Comparison of ENCODE assay signal across 8 cellular contexts in the genomic region with DNA sequence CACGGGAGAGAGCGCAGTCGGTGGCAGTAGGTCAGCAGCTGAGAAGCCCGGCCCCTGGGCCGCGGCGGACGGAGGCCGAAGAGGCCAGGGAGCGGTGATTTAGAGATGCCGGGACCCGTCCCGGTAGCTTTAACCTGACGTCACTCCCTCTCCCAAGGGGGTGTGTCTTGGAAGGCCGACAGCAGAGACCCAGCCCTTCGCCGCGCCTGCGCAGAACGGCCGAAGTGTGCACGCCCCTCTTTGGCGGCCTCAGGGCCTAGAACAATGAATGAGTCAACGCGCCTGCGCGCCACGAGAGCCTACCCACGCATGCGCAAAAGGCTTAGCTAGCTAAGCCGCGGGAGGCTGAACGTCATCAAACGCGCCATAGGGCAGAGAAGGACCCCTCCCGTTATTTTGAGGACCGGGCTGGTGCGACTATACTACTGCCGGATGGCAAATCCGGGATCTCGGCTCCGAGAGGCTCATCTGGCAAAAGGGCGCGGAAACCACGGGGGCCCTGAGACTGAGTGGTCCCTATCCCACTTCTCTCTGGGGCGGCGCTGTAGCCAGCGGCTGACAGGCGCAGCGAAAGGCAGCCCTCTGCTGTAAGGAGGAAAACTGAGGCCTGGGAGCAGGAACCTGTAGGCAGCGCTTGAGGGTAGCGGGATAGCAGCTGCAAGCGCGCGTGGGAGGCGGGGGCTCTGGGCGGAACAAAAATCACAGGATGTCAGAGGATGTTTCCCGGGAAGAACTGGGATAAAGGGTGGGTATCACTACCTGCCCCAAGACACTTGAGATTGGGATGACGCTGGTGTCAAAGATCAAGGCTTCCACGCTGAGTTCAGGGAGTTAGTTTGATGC. TPM values are rescaled to one million over a fixed set of nuclear protein-coding genes. Genes with fewer than 3 reads are reported as not detected.
DNase-seq lines count a peak whose midpoint lies in the region; ATAC-seq, FAIRE-seq and TF ChIP-seq lines count a peak whose summit lies in the region.

A gene with protein sequence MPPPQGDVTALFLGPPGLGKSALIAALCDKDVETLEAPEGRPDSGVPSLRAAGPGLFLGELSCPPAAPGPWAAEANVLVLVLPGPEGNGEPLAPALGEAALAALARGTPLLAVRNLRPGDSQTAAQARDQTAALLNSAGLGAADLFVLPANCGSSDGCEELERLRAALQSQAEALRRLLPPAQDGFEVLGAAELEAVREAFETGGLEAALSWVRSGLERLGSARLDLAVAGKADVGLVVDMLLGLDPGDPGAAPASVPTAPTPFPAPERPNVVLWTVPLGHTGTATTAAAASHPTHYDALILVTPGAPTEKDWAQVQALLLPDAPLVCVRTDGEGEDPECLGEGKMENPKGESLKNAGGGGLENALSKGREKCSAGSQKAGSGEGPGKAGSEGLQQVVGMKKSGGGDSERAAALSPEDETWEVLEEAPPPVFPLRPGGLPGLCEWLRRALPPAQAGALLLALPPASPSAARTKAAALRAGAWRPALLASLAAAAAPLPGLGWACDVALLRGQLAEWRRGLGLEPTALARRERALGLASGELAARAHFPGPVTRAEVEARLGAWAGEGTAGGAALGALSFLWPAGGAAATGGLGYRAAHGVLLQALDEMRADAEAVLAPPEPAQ (minus strand): TSS at position 136 of the 843 bp plus-strand sequence. CDS start 796 bp downstream, outside the sequence.
A gene with protein sequence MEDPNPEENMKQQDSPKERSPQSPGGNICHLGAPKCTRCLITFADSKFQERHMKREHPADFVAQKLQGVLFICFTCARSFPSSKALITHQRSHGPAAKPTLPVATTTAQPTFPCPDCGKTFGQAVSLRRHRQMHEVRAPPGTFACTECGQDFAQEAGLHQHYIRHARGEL (plus strand): TSS at position 597 of the 843 bp plus-strand sequence. CDS start 514 bp downstream, outside the sequence.

- peaks cover 13% of the 10 kb centered on the region for H3K4me1 ChIP-seq in OCI-LY7 (ENCODE audit: insufficient read depth, low read length, poor library complexity, severe bottlenecking)

- intact Hi-C loops in OCI-LY7 (cut with micrococcal nuclease; ENCODE audit: unreplicated experiment): loop anchor here (1.0 to 10.0 kb wide), 4 partner anchors 21 to 189 kb away; a partner anchor contains a TSS

- H3K4me3 ChIP-seq in OCI-LY7 (ENCODE audit: low read depth, low read length, poor library complexity, severe bottlenecking): peak within 1 kb of the TSS; percentile 86

- CTCF ChIA-PET in OCI-LY7 (lab: Charles Lee; ENCODE audit: unreplicated experiment): no interaction called here

- peak within 1 kb of the TSS; percentile 99 for H3K4me3 Mint-ChIP-seq in endothelial cell (ENCODE audit: unreplicated experiment)
- H3K4me3 Mint-ChIP-seq in mesothelial cell of epicardium: peak within 1 kb of the TSS; percentile 98

- ATAC-seq in GM21526 (IDR thresholded peaks at IDR 0.05; ENCODE audit: low FRiP score, unreplicated experiment): peak; percentile 71

- H3K36me3 ChIP-seq in OCI-LY7 (ENCODE audit: insufficient read depth, low read length): peaks cover 37% of the 10 kb centered on the region

- H4K20me1 ChIP-seq in OCI-LY7 (ENCODE audit: insufficient read depth, low read length): no peaks in the 10 kb centered on the region; the same call in 1 of the 2 replicates

- peaks cover 19% of the 10 kb centered on the region for H3K36me3 Mint-ChIP-seq in endothelial cell (ENCODE audit: low read depth, unreplicated experiment)
- peaks cover 7% of the 10 kb centered on the region for H3K36me3 Mint-ChIP-seq in mesothelial cell of epicardium

- H3K27ac ChIP-seq in OCI-LY7 (ENCODE audit: low read depth, low read length, poor library complexity, severe bottlenecking): peak within 1 kb of the TSS; percentile 77

- H3K27me3 Mint-ChIP-seq in endothelial cell (ENCODE audit: unreplicated experiment): peaks cover 12% of the 10 kb centered on the region
- H3K27me3 Mint-ChIP-seq in mesothelial cell of epicardium (ENCODE audit: low read depth): no peaks in the 10 kb centered on the region

- H3K4me2 ChIP-seq in OCI-LY7 (ENCODE audit: low read length): peak within 1 kb of the TSS; percentile 94

- POLR2A ChIA-PET in OCI-LY7 (lab: Charles Lee): interaction anchor here (0.5 to 2.2 kb wide), 2 partner anchors 21 to 22 kb away, joined by 8 to 9 read pairs; a partner anchor contains a TSS

- peaks cover 33% of the 10 kb centered on the region for H3K79me2 ChIP-seq in OCI-LY7 (ENCODE audit: insufficient read depth, low read depth, low read length)

- no peak for TF ChIP-seq CTCF in D721Med (IDR thresholded peaks at IDR 0.05; ENCODE audit: insufficient read depth, missing control alignments)
- peak; percentile 46; the same call in 1 of the 2 replicates for TF ChIP-seq CTCF in OCI-LY7 (conservative IDR thresholded peaks at IDR 0.05; ENCODE audit: low read length)
- TF ChIP-seq CTCF in endothelial cell (IDR thresholded peaks at IDR 0.05; ENCODE audit: unreplicated experiment): no peak
- TF ChIP-seq CTCF in mesothelial cell of epicardium (IDR thresholded peaks at IDR 0.05; ENCODE audit: unreplicated experiment): no peak

- peak within 1 kb of the TSS; percentile 56 for H2AFZ ChIP-seq in OCI-LY7 (ENCODE audit: low read length)

- H3K4me1 Mint-ChIP-seq in endothelial cell (ENCODE audit: unreplicated experiment) (peaks cover 29% of the 10 kb centered on the region), mesothelial cell of epicardium (peaks cover 29% of the 10 kb centered on the region)

- DNase-seq in D721Med (ENCODE audit: insufficient read length, low spot score): peak; percentile 84
- peak; percentile 97 for DNase-seq in HuH-7.5 (ENCODE audit: low spot score)
- DNase-seq in OCI-LY7 (ENCODE audit: low spot score): peak; percentile 100
- peak; percentile 100 for DNase-seq in activated T-cell treated with anti-CD3 and anti-CD28 coated beads for 1 hour (ENCODE audit: low read depth)
- DNase-seq in endothelial cell (ENCODE audit: low spot score): peak; percentile 100
- peak; percentile 100 for DNase-seq in mesothelial cell of epicardium (ENCODE audit: low spot score in 2 of 2, unreplicated experiment in 2 of 2)
- peak; percentile 100 for DNase-seq in stimulated activated CD8-positive, alpha-beta memory T cell treated with anti-CD3 and anti-CD28 coated beads, Interleukin-15, amount 100 ng/mL, for 48 hours (ENCODE audit: low read depth in 2 of 2)

- no TSS peak for BruUV-seq in OCI-LY7 (replicated peaks; lab: Mats Ljungman, UMichigan)

- H3K9me2 ChIP-seq in OCI-LY7 (ENCODE audit: insufficient read depth, low read length): no peaks in the 10 kb centered on the region

- no peaks in the 10 kb centered on the region for H3K9me3 ChIP-seq in OCI-LY7 (ENCODE audit: low read length)

- H3K27ac Mint-ChIP-seq in endothelial cell (ENCODE audit: unreplicated experiment) (peak within 1 kb of the TSS; percentile 96), mesothelial cell of epicardium (peak within 1 kb of the TSS; percentile 100)

- FAIRE-seq in D721Med (lab: Jason Lieb, UNC): peak; percentile 75

- H3K9me3 Mint-ChIP-seq in endothelial cell (ENCODE audit: unreplicated experiment): no peaks in the 10 kb centered on the region
- H3K9me3 Mint-ChIP-seq in mesothelial cell of epicardium: no peaks in the 10 kb centered on the region

RNA-seq across cellular contexts. Expression of the first gene that starts in this region (rescaled TPM):
- 6.4 and 23.0 TPM in 2 replicates for total RNA-seq in OCI-LY7 (2014; rRNA removed; shearing (Covaris generic))
- 15.1 and 15.3 TPM in 2 replicates for total RNA-seq in OCI-LY7 (2022)
- 48.6 TPM for total RNA-seq in endothelial cell (ENCODE audit: unreplicated experiment)
- total RNA-seq in mesothelial cell of epicardium: 41.1 to 42.2 TPM (median 41.4 TPM) in 3 replicates

RNA-seq across cellular contexts. Expression of the second gene that starts in this region (rescaled TPM):
- total RNA-seq in OCI-LY7 (2014; rRNA removed; shearing (Covaris generic)): 11.6 and 20.2 TPM in 2 replicates
- total RNA-seq in OCI-LY7 (2022): 14.5 and 17.8 TPM in 2 replicates
- 10.7 TPM for total RNA-seq in endothelial cell (ENCODE audit: unreplicated experiment)
- total RNA-seq in mesothelial cell of epicardium: 11.4 to 12.6 TPM (median 12.6 TPM) in 3 replicates

Comparison
In these comparisons a context has a peak if more than half of its experiments do, and no peak if none do; other contexts are left out.
1. Peak in every context shown above with its lines: DNase-seq, ATAC-seq, H3K4me3 ChIP-seq and H3K27ac ChIP-seq.